32 cellular contexts compared by ENCODE assay signal in the genomic region with DNA sequence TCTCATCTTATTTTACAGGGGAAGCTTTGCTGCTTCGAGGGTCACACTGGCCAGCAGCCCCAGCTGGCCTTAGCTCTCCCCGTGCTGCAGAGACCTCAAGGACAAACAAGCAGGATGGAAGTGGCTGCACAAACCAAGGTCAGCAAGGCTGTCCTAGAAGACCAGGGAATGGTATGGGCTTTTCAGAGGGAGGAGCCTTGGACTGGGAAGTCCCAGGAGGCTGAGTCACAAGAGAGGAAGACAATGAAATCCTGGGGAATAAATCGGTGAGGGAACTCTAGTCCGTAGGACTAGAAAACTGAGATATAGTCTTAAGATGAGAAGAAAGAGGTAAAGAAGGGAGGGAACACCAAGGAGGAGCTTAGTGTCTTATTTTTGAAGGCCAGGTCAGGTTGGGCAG. TPM values are rescaled to one million over a fixed set of nuclear protein-coding genes. Genes with fewer than 3 reads are reported as not detected.
"Had no signal": no experiment of that assay in that cellular context is flagged by ENCODE, and none has a peak within 500 bp of the region (broad histone marks: within the 10 kb centered on the region; RNA-seq: fewer than 3 reads in every experiment).

No MANE protein-coding gene starts in this region.

- H3K27ac Mint-ChIP-seq: activated B cell treated with CpG ODN at 0.5 μM for 24 hours; activated CD4-positive, alpha-beta T cell treated with anti-CD3 and anti-CD28 coated beads for 36 hours; activated CD8-positive, alpha-beta memory T cell treated with anti-CD3 and anti-CD28 coated beads, Interleukin-2, amount 10 ng/mL, durations not matched to agents 7 days and 5 days; activated CD8-positive, alpha-beta T cell treated with anti-CD3 and anti-CD28 coated beads, Interleukin-2, amount 10 ng/mL, durations not matched to agents 7 days and 5 days; activated naive CD4-positive, alpha-beta T cell treated with anti-CD3 and anti-CD28 coated beads, Interleukin-2, amount 50 U/mL, for 72 hours; activated T-cell treated with anti-CD3 and anti-CD28 coated beads, Interleukin-2, amount 50 U/mL, for 72 hours; brain; stimulated activated effector memory CD8-positive, alpha-beta T cell treated with anti-CD3 and anti-CD28 coated beads, Interleukin-12 subunit alpha, Interleukin-12 subunit beta, amount 100 ng/mL, for 72 hours; stimulated activated naive CD8-positive, alpha-beta T cell treated with anti-CD3 and anti-CD28 coated beads, Interleukin-15, Interleukin-2, amounts not matched to agents 100 ng/mL and 50 ng/mL, for 24 hours; T-cell had no signal

- H3K4me3 ChIP-seq: adrenal gland, cardiac muscle cell, colonic mucosa, dorsolateral prefrontal cortex, left ventricle myocardium inferior, lung, mucosa of descending colon, pancreas, prostate gland, sigmoid colon, upper lobe of right lung had no signal

- H3K36me3 Mint-ChIP-seq: activated CD8-positive, alpha-beta memory T cell treated with anti-CD3 and anti-CD28 coated beads, Interleukin-2, amount 10 ng/mL, durations not matched to agents 7 days and 5 days; brain; stimulated activated effector memory CD8-positive, alpha-beta T cell treated with anti-CD3 and anti-CD28 coated beads, Interleukin-12 subunit alpha, Interleukin-12 subunit beta, amount 100 ng/mL, for 72 hours had no signal

- H3K27me3 ChIP-seq: adrenal gland, cardiac muscle cell, colonic mucosa, dorsolateral prefrontal cortex, pancreas, sigmoid colon, upper lobe of right lung had no signal

- DNase-seq: activated B cell treated with CpG ODN at 0.5 μM for 24 hours; activated CD4-positive, alpha-beta T cell treated with anti-CD3 and anti-CD28 coated beads for 36 hours; activated CD8-positive, alpha-beta memory T cell treated with anti-CD3 and anti-CD28 coated beads, Interleukin-2, amount 10 ng/mL, durations not matched to agents 7 days and 5 days; activated CD8-positive, alpha-beta T cell treated with anti-CD3 and anti-CD28 coated beads, Interleukin-2, amount 10 ng/mL, durations not matched to agents 7 days and 5 days; activated naive CD4-positive, alpha-beta T cell; activated T-cell treated with anti-CD3 and anti-CD28 coated beads, Interleukin-2, amount 50 U/mL, for 72 hours; aorta; cerebellar nuclear complex; colonic mucosa; dorsolateral prefrontal cortex; effector memory CD4-positive, alpha-beta T cell; foreskin fibroblast; left ventricle myocardium inferior; mucosa of descending colon; nucleus accumbens; pancreas; retina; sigmoid colon; small intestine; stimulated activated CD4-positive, alpha-beta T cell treated with anti-CD3 and anti-CD28 coated beads, Interleukin-4, amount 100 ng/mL, for 24 hours; T-cell; upper lobe of right lung had no signal

- H3K4me1 Mint-ChIP-seq: activated B cell treated with CpG ODN at 0.5 μM for 24 hours; activated CD8-positive, alpha-beta memory T cell treated with anti-CD3 and anti-CD28 coated beads, Interleukin-2, amount 10 ng/mL, durations not matched to agents 7 days and 5 days; brain; stimulated activated effector memory CD8-positive, alpha-beta T cell treated with anti-CD3 and anti-CD28 coated beads, Interleukin-12 subunit alpha, Interleukin-12 subunit beta, amount 100 ng/mL, for 72 hours had no signal

- H3K27me3 Mint-ChIP-seq: activated B cell treated with CpG ODN at 0.5 μM for 24 hours; activated CD4-positive, alpha-beta T cell treated with anti-CD3 and anti-CD28 coated beads for 36 hours; stimulated activated naive CD8-positive, alpha-beta T cell treated with anti-CD3 and anti-CD28 coated beads, Interleukin-15, Interleukin-2, amounts not matched to agents 100 ng/mL and 50 ng/mL, for 24 hours; T-cell had no signal

- H3K27ac ChIP-seq: adrenal gland, cardiac muscle cell, colonic mucosa, dorsolateral prefrontal cortex, left ventricle myocardium inferior, pancreas, prostate gland, sigmoid colon, upper lobe of right lung had no signal

- H3K9me3 ChIP-seq: adrenal gland, colonic mucosa, pancreas, prostate gland, sigmoid colon, upper lobe of right lung had no signal

- ATAC-seq: activated CD4-positive, alpha-beta T cell treated with anti-CD3 and anti-CD28 coated beads for 36 hours; activated CD8-positive, alpha-beta memory T cell treated with anti-CD3 and anti-CD28 coated beads, Interleukin-2, amount 10 ng/mL, durations not matched to agents 7 days and 5 days; activated CD8-positive, alpha-beta T cell treated with anti-CD3 and anti-CD28 coated beads, Interleukin-2, amount 10 ng/mL, durations not matched to agents 7 days and 5 days; activated naive CD4-positive, alpha-beta T cell treated with anti-CD3 and anti-CD28 coated beads, Interleukin-2, amount 50 U/mL, for 72 hours; activated T-cell treated with anti-CD3 and anti-CD28 coated beads, Interleukin-2, amount 50 U/mL, for 72 hours; mucosa of descending colon; stimulated activated effector memory CD8-positive, alpha-beta T cell treated with anti-CD3 and anti-CD28 coated beads, Interleukin-12 subunit alpha, Interleukin-12 subunit beta, amount 100 ng/mL, for 72 hours; T-cell; upper lobe of right lung had no signal

- H3K4me1 ChIP-seq: adrenal gland, colonic mucosa, pancreas, prostate gland, sigmoid colon, upper lobe of right lung had no signal

- H3K36me3 ChIP-seq: adrenal gland, cardiac muscle cell, colonic mucosa, left ventricle myocardium inferior, pancreas, prostate gland, sigmoid colon, upper lobe of right lung had no signal

- H3K4me3 Mint-ChIP-seq: activated B cell treated with CpG ODN at 0.5 μM for 24 hours; activated CD4-positive, alpha-beta T cell treated with anti-CD3 and anti-CD28 coated beads for 36 hours; activated CD8-positive, alpha-beta memory T cell treated with anti-CD3 and anti-CD28 coated beads, Interleukin-2, amount 10 ng/mL, durations not matched to agents 7 days and 5 days; activated CD8-positive, alpha-beta T cell treated with anti-CD3 and anti-CD28 coated beads, Interleukin-2, amount 10 ng/mL, durations not matched to agents 7 days and 5 days; activated T-cell treated with anti-CD3 and anti-CD28 coated beads, Interleukin-2, amount 50 U/mL, for 72 hours; brain; stimulated activated effector memory CD8-positive, alpha-beta T cell treated with anti-CD3 and anti-CD28 coated beads, Interleukin-12 subunit alpha, Interleukin-12 subunit beta, amount 100 ng/mL, for 72 hours; stimulated activated naive CD8-positive, alpha-beta T cell treated with anti-CD3 and anti-CD28 coated beads, Interleukin-15, Interleukin-2, amounts not matched to agents 100 ng/mL and 50 ng/mL, for 24 hours; T-cell had no signal

RNA-seq across cellular contexts. Expression of a gene that starts 15.7 kb away (rescaled TPM):
- total RNA-seq: activated B cell treated with CpG ODN at 0.5 μM for 24 hours; activated CD4-positive, alpha-beta T cell treated with anti-CD3 and anti-CD28 coated beads for 36 hours; activated CD8-positive, alpha-beta memory T cell treated with anti-CD3 and anti-CD28 coated beads, Interleukin-2, amount 10 ng/mL, durations not matched to agents 7 days and 5 days; activated CD8-positive, alpha-beta T cell treated with anti-CD3 and anti-CD28 coated beads, Interleukin-2, amount 10 ng/mL, durations not matched to agents 7 days and 5 days; activated naive CD4-positive, alpha-beta T cell treated with anti-CD3 and anti-CD28 coated beads, Interleukin-2, amount 50 U/mL, for 72 hours; activated T-cell treated with anti-CD3 and anti-CD28 coated beads, Interleukin-2, amount 50 U/mL, for 72 hours; left ventricle myocardium inferior; mesenteric fat pad; prostate gland; subcutaneous adipose tissue; upper lobe of right lung had no signal
- polyA plus RNA-seq: aorta had no signal
